Comparison of ENCODE assay signal across 13 cellular contexts in the genomic region with DNA sequence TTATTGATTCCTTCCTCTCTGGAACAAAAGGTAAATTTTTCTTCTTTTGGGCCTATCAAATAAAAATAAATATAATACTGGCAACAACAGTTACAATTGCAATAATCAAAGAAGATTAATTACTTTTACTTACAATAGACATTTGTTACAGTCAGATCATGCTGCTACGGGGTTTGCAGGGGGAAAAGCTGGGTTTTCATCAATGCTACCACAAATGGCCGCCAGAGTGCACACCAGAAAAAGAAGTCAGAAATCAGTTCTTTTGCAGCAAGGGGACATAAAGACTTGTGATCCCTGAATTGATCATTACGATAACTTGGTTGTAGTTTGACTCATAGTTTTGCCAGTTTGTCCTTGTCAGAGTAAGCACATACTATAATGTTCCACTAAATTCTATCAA.
A peak's percentile ranks its signal among the peaks of the same experiment; 100 is the strongest.
DNase-seq lines count a peak whose midpoint lies in the region; ATAC-seq and TF ChIP-seq lines count a peak whose summit lies in the region.
"Had no signal": no experiment of that assay in that cellular context is flagged by ENCODE, and none has a peak within 500 bp of the region (broad histone marks: within the 10 kb centered on the region; RNA-seq: fewer than 3 reads in every experiment).

No MANE protein-coding gene starts in this region.

- no peaks in the 10 kb centered on the region for H3K36me3 Mint-ChIP-seq in progenitor cell of endocrine pancreas (ENCODE audit: insufficient read depth)

- H3K27me3 ChIP-seq in OCI-LY1 (ENCODE audit: insufficient read depth, low read length) (no peaks in the 10 kb centered on the region), gastroesophageal sphincter (no peaks in the 10 kb centered on the region)

- TF ChIP-seq CTCF in OCI-LY1 (IDR thresholded peaks at IDR 0.05; ENCODE audit: low read length) (peak; percentile 38), progenitor cell of endocrine pancreas (IDR thresholded peaks at IDR 0.05; ENCODE audit: unreplicated experiment) (peak; percentile 57), gastroesophageal sphincter (IDR thresholded peaks at IDR 0.05) (no peak)

- H3K27me3 Mint-ChIP-seq in progenitor cell of endocrine pancreas: no peaks in the 10 kb centered on the region

- H3F3A ChIP-seq in OCI-LY1 (ENCODE audit: insufficient read depth, low read length): no peaks in the 10 kb centered on the region

- H3K27ac ChIP-seq in OCI-LY1 (ENCODE audit: low read depth, low read length, poor library complexity, severe bottlenecking) (no peak overlapping the region), gastroesophageal sphincter (no peak overlapping the region)
- H3K27ac ChIP-seq: KMS-11 had no signal

- no peak overlapping the region for H3K9ac ChIP-seq in OCI-LY1 (ENCODE audit: low read length)
- H3K9ac ChIP-seq: KMS-11 had no signal

- no peaks in the 10 kb centered on the region for H4K20me1 ChIP-seq in OCI-LY1 (ENCODE audit: insufficient read depth, low read length)

- H3K27ac Mint-ChIP-seq in progenitor cell of endocrine pancreas: no peak overlapping the region

- H3K4me1 ChIP-seq in OCI-LY1 (ENCODE audit: insufficient read depth, low read length, severe bottlenecking) (no peaks in the 10 kb centered on the region), gastroesophageal sphincter (no peaks in the 10 kb centered on the region)

- no peaks in the 10 kb centered on the region for H3K9me2 ChIP-seq in OCI-LY1 (ENCODE audit: low read depth, low read length)

- no peak overlapping the region for H3K4me3 ChIP-seq in OCI-LY1 (ENCODE audit: low read depth, low read length, poor library complexity, severe bottlenecking)
- H3K4me3 ChIP-seq in gastroesophageal sphincter: no peak overlapping the region

- no peak for ATAC-seq in gastroesophageal sphincter
- ATAC-seq in left lobe of liver: no peak

- no peaks in the 10 kb centered on the region for H3K4me1 Mint-ChIP-seq in progenitor cell of endocrine pancreas (ENCODE audit: low read depth)

- no peak overlapping the region for H3K4me3 Mint-ChIP-seq in progenitor cell of endocrine pancreas (ENCODE audit: low read depth)

- no peak for TF ChIP-seq POLR2A in gastroesophageal sphincter (IDR thresholded peaks at IDR 0.05)

- H3K9me3 Mint-ChIP-seq in progenitor cell of endocrine pancreas (ENCODE audit: low read depth): peaks cover 6% of the 10 kb centered on the region

- H3K36me3 ChIP-seq in OCI-LY1 (ENCODE audit: insufficient read depth, low read length) (no peaks in the 10 kb centered on the region), gastroesophageal sphincter (no peaks in the 10 kb centered on the region)

- 52 to 57% methylated on average over 3 of the region's 3 CpGs for WGBS in gastroesophageal sphincter (ENCODE audit: low coverage in 1 of 2), 2 donors

- no peak for TF ChIP-seq EP300 in gastroesophageal sphincter (IDR thresholded peaks at IDR 0.05)

- DNase-seq in NCI-H82 (lab: John Stamatoyannopoulos, UW) (peak; percentile 20), NCI-H82 treated with DMSO at 0.1 percent for 48 hours (lab: John Stamatoyannopoulos, UW; ENCODE audit: unreplicated experiment) (no peak), ecto neural progenitor cell (ENCODE audit: low spot score) (peak; percentile 46), progenitor cell of endocrine pancreas (ENCODE audit: low spot score, unreplicated experiment) (no peak), COR-L47 (lab: John Stamatoyannopoulos, UW) (no peak), left lobe of liver (ENCODE audit: low spot score) (no peak)
- DNase-seq: aorta; EL; Right ventricle myocardium superior; stimulated activated CD4-positive, alpha-beta T cell treated with anti-CD3 and anti-CD28 coated beads, Interleukin-1b, Interleukin-23, amount 100 ng/mL, for 48 hours had no signal

- H3K9me3 ChIP-seq in OCI-LY1 (ENCODE audit: low read length): no peaks in the 10 kb centered on the region
- peaks cover 0 to 9% (median 0%) of the 10 kb centered on the region in 3 donors for H3K9me3 ChIP-seq in gastroesophageal sphincter

- H3K4me2 ChIP-seq in OCI-LY1 (ENCODE audit: low read length): no peak overlapping the region
- H3K4me2 ChIP-seq: KMS-11 had no signal

- H2AFZ ChIP-seq in OCI-LY1 (ENCODE audit: low read length): no peak overlapping the region

- H3K79me2 ChIP-seq in OCI-LY1 (ENCODE audit: insufficient read depth, low read length): no peaks in the 10 kb centered on the region

Comparison
In these comparisons a context has a peak if more than half of its experiments do, and no peak if none do; other contexts are left out.
1. DNase-seq: peak in NCI-H82 (single experiment) and ecto neural progenitor cell (single experiment); none in NCI-H82 treated with DMSO at 0.1 percent for 48 hours (single experiment), progenitor cell of endocrine pancreas (single experiment), COR-L47 (single experiment) and left lobe of liver (single experiment).
2. CTCF ChIP-seq: peak in OCI-LY1 (single experiment) and progenitor cell of endocrine pancreas (single experiment); none in gastroesophageal sphincter (0 of 4).